ENCODE assay signal across 36 cellular contexts in genomic region chr2:88097891-88098557, GRCh38. TPM values are rescaled to one million over a fixed set of nuclear protein-coding genes. Genes with fewer than 3 reads are reported as not detected.
"Had no signal": no experiment of that assay in that cellular context is flagged by ENCODE, and none has a peak within 500 bp of the region (broad histone marks: within the 10 kb centered on the region; RNA-seq: fewer than 3 reads in every experiment).

No MANE protein-coding gene starts in this region.

- H3K4me3 ChIP-seq: coronary artery, esophagus squamous epithelium, hepatocyte, lung, mucosa of descending colon, pancreas, sigmoid colon, stomach, thyroid gland, vagina had no signal

- FAIRE-seq: endometrium, pancreas had no signal

- H3K36me3 ChIP-seq: esophagus squamous epithelium, neutrophil, pancreas, stomach, thyroid gland, vagina had no signal

- DNase-seq: dermis blood vessel endothelial cell; effector memory CD4-positive, alpha-beta T cell; erythroblast; esophagus squamous epithelium; foreskin melanocyte; left cardiac atrium; mucosa of descending colon; naive B cell; pancreas; retina; sigmoid colon; stimulated activated CD4-positive, alpha-beta T cell treated with anti-CD3 and anti-CD28 coated beads, Interleukin-2, amount 100 ng/mL, for 24 hours; stimulated activated CD4-positive, alpha-beta T cell treated with anti-CD3 and anti-CD28 coated beads, Interleukin-4, amount 100 ng/mL, for 24 hours; stimulated activated naive CD4-positive, alpha-beta T cell treated with Interleukin-2 at 50 U/mL for 16 hours; stomach; thyroid gland; trophoblast cell had no signal

- H3K27me3 ChIP-seq: hepatocyte, neutrophil, pancreas, sigmoid colon, stomach, thyroid gland, vagina had no signal

- H3K27ac ChIP-seq: coronary artery, esophagus squamous epithelium, hepatocyte, neutrophil, pancreas, sigmoid colon, stomach, thyroid gland, vagina had no signal

- H3K4me2 ChIP-seq: hepatocyte had no signal

- ATAC-seq: mucosa of descending colon; natural killer cell treated with Interleukin-12 subunit alpha and Interleukin-12 subunit beta and Interleukin-15 and Interleukin-18, amount 100 ng/mL, for 72 hours; pancreas; stimulated activated effector memory CD8-positive, alpha-beta T cell treated with anti-CD3 and anti-CD28 coated beads, Interleukin-12 subunit alpha, Interleukin-12 subunit beta, amount 100 ng/mL, for 72 hours had no signal

- H3K9me3 ChIP-seq: esophagus squamous epithelium, mucosa of descending colon, neutrophil, pancreas, sigmoid colon, stomach, thyroid gland, vagina had no signal

- H3K4me1 ChIP-seq: pancreas, sigmoid colon, stomach, thyroid gland, vagina had no signal

RNA-seq across cellular contexts. Expression of gene FABP1, which starts 29.8 kb away (rescaled TPM):
- total RNA-seq: dermis blood vessel endothelial cell; esophagus squamous epithelium; kidney epithelial cell; left cardiac atrium; natural killer cell treated with Interleukin-12 subunit alpha and Interleukin-12 subunit beta and Interleukin-15 and Interleukin-18, amount 100 ng/mL, for 72 hours; neural crest cell; omental fat pad; posterior vena cava; pulmonary artery endothelial cell; skeletal muscle tissue; subcutaneous adipose tissue; temporal lobe; thyroid gland; ureter; vagina had no signal

RNA-seq across cellular contexts. Expression of gene SMYD1, which starts 30.4 kb away (rescaled TPM):
- total RNA-seq: dermis blood vessel endothelial cell; hepatocyte; kidney epithelial cell; liver; mesothelial cell of epicardium; natural killer cell treated with Interleukin-12 subunit alpha and Interleukin-12 subunit beta and Interleukin-15 and Interleukin-18, amount 100 ng/mL, for 72 hours; neural crest cell; omental fat pad; posterior vena cava; pulmonary artery endothelial cell; subcutaneous adipose tissue; temporal lobe; thyroid gland; ureter; vagina had no signal
- polyA plus RNA-seq: liver, lung, pancreas had no signal
